Comparison of ENCODE assay signal across 2 cellular contexts in the genomic region with DNA sequence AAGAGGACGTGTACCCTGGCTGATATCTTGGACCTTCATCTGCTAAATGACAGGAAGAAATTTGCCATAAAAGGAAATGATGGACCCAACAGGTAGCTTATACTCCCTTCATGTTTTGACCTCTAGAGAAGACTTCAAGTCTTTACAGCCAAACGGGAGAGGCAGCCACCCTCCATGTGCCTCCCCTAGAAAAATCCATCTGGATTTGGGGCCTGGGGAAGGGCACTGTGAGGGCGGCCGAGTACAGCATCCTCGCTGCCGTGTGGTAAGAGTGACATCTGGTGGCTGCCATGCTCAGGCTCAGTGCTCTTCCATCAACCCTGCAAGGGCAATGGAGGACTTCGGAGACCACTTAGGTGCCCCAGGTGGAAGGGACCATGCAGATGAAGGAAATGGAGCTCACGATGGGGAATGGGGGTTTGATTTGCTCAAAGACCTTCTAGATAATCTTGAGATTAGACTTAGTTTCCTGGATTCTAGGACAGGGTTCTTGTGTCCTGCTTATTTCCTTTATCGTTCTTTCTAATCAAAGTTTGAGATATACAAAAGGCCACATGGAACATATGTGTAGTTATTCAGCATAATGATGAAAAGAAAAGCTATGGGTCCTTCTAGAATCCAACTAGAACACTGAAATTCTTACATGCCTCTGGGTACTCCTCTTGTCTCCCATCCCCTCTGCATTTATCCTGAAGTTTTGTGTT.
TF ChIP-seq lines count a peak whose summit lies in the region.

No MANE protein-coding gene starts in this region.

TF ChIP-seq in IMR-90, 13 proteins besides CTCF, POLR2A, EP300 and RAD21:
- TF ChIP-seq RCOR1 (IDR thresholded peaks at IDR 0.05; ENCODE audit: insufficient replicate concordance, low read length) (no peak), SMC3 (IDR thresholded peaks at IDR 0.05; ENCODE audit: low read depth, low read length) (peak; percentile 51)

TF ChIP-seq in SK-N-SH, 30 proteins besides CTCF, POLR2A, EP300 and RAD21:
- no peak for TF ChIP-seq TCF12 (IDR thresholded peaks at IDR 0.05)
- TF ChIP-seq RFX5 (IDR thresholded peaks at IDR 0.05; ENCODE audit: low read length): no peak
- TF ChIP-seq SMC3 (IDR thresholded peaks at IDR 0.05; ENCODE audit: low read depth, low read length): peak; percentile 77
